15 cellular contexts compared by ENCODE assay signal in the genomic region with DNA sequence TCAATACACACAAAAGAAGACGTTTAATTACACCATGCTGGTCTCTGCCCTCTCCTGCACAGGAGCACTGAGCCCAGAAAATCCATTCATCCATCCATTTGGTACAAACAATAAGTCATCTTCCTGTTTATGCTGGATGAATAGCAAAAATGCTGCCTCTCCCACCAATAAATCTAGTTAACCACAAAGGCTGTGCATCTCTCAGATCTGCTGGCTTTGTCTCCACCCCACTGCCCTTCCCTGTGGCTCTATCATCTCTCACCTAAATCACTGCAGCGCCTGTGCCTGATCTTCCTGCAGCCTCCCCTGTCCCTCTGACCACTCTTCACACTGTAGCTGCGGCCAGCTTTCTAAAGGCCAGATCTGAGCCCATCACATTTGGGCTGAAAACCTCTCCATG.
DNase-seq lines count a peak whose midpoint lies in the region; ATAC-seq and TF ChIP-seq lines count a peak whose summit lies in the region.
"Had no signal": no experiment of that assay in that cellular context is flagged by ENCODE, and none has a peak within 500 bp of the region (broad histone marks: within the 10 kb centered on the region; RNA-seq: fewer than 3 reads in every experiment).

No MANE protein-coding gene starts in this region.

- DNase-seq in Caki2 (ENCODE audit: low read depth) = peak; percentile 78
- peak; percentile 65 for DNase-seq in LHCN-M2 (ENCODE audit: low read depth)
- DNase-seq in astrocyte of the cerebellum (ENCODE audit: low read depth) = peak; percentile 60
- peak; percentile 73 for DNase-seq in iris pigment epithelial cell (ENCODE audit: low read depth)
- no peak for DNase-seq in activated gamma-delta T cell treated with Interleukin-2 at 50 U/mL for 16 hours
- no peak for DNase-seq in activated CD8-positive, alpha-beta memory T cell treated with anti-CD3 and anti-CD28 coated beads, Interleukin-2, amount 50 U/mL, for 4 hours
- no peak for DNase-seq in NCI-H187 treated with DMSO at 0.1 percent for 48 hours (lab: John Stamatoyannopoulos, UW)
- DNase-seq: activated B cell treated with CpG ODN at 0.5 μM for 24 hours; activated naive CD4-positive, alpha-beta T cell treated with Interleukin-2 at 50 U/mL for 16 hours; DMS53; effector memory CD8-positive, alpha-beta T cell; stimulated activated CD4-positive, alpha-beta T cell treated with anti-CD3 and anti-CD28 coated beads, Interleukin-12 subunit alpha, Interleukin-12 subunit beta, amount 100 ng/mL, for 4 hours had no signal

- no peak overlapping the region for H3K4me3 ChIP-seq in astrocyte of the cerebellum (ENCODE audit: low read depth, low read length)
- H3K4me3 ChIP-seq: breast epithelium, GM12878 had no signal

- ATAC-seq in HG02973 (IDR thresholded peaks at IDR 0.05; ENCODE audit: unreplicated experiment) = no peak
- ATAC-seq: effector memory CD8-positive, alpha-beta T cell; GM12878 had no signal

- no peak for TF ChIP-seq CTCF in astrocyte of the cerebellum (IDR thresholded peaks at IDR 0.05; ENCODE audit: low read depth, low read length, missing control alignments)

- in situ Hi-C loops in Caki2 (cut with HindIII; ENCODE audit: low pct_unique_long_range_greater_than_20kb, low sequenced_read_pairs) = no loop called here
- in situ Hi-C loops in astrocyte of the cerebellum (cut with HindIII; ENCODE audit: low sequenced_read_pairs) = no loop called here

Comparison
In these comparisons a context has a peak if more than half of its experiments do, and no peak if none do; other contexts are left out.
1. DNase-seq: peak in Caki2 (single experiment), LHCN-M2 (single experiment), astrocyte of the cerebellum (single experiment) and iris pigment epithelial cell (single experiment); none in activated gamma-delta T cell treated with Interleukin-2 at 50 U/mL for 16 hours (single experiment), activated CD8-positive, alpha-beta memory T cell treated with anti-CD3 and anti-CD28 coated beads, Interleukin-2, amount 50 U/mL, for 4 hours (single experiment) and NCI-H187 treated with DMSO at 0.1 percent for 48 hours (single experiment).